In the genomic region with DNA sequence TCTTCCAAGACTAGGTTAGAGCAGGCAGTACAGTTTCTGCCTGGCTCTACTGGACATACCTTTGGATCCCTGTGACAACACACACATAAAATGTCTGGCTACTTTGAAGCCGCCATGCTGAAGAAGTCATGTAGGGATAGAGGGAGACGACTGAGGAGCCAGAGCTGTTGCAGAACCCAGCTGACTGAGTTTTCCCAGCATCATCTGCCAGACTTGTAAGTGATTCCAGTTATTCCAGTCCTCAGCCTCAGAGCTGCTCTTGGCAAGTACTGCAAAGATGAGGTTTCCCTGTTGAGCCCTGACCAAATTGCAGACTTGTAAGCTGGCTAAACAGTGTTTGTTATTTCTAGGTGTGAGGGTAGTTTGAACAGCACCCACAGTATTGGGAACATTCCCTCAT, we compare ENCODE assay signal across 18 cellular contexts. TPM values are rescaled to one million over a fixed set of nuclear protein-coding genes. Genes with fewer than 3 reads are reported as not detected.
DNase-seq lines count a peak whose midpoint lies in the region; ATAC-seq and TF ChIP-seq lines count a peak whose summit lies in the region.
"Had no signal": no experiment of that assay in that cellular context is flagged by ENCODE, and none has a peak within 500 bp of the region (broad histone marks: within the 10 kb centered on the region; RNA-seq: fewer than 3 reads in every experiment).

No MANE protein-coding gene starts in this region.

- TF ChIP-seq CTCF in gastroesophageal sphincter (IDR thresholded peaks at IDR 0.05) = no peak

- H3K4me3 ChIP-seq in GM23248 = no peak overlapping the region
- H3K4me3 ChIP-seq in gastroesophageal sphincter = no peak overlapping the region
- H3K4me3 ChIP-seq: GM12878 had no signal

- no peak for TF ChIP-seq EP300 in gastroesophageal sphincter (IDR thresholded peaks at IDR 0.05)

- H3K36me3 ChIP-seq in GM23248 (ENCODE audit: low read depth) = no peaks in the 10 kb centered on the region
- no peaks in the 10 kb centered on the region for H3K36me3 ChIP-seq in gastroesophageal sphincter

- H3F3A ChIP-seq in GM23248 (ENCODE audit: insufficient read depth) = no peaks in the 10 kb centered on the region

- WGBS in GM23248 (ENCODE audit: low coverage in 1 of 2, low lambda C conversion rate in 2 of 2, missing lambda C conversion rate in 2 of 2), 2 experiments = 16 to 23% methylated on average over 2 of the region's 2 CpGs
- WGBS in gastroesophageal sphincter (ENCODE audit: low coverage in 1 of 2), 2 donors = 70% methylated on average over 2 of the region's 2 CpGs; no CpG with 5 or more reads in 1 of the 2 donors

- TF ChIP-seq POLR2A in gastroesophageal sphincter (IDR thresholded peaks at IDR 0.05) = no peak

- no peak overlapping the region for H2AFZ ChIP-seq in GM23248

- no peaks in the 10 kb centered on the region for H3K4me1 ChIP-seq in GM23248 (ENCODE audit: insufficient read depth)
- H3K4me1 ChIP-seq in gastroesophageal sphincter = no peaks in the 10 kb centered on the region
- H3K4me1 ChIP-seq: Caco-2 had no signal

- DNase-seq in GM23248 (peak; percentile 14), myocyte (ENCODE audit: low read depth) (peak; percentile 47), stromal cell of bone marrow (ENCODE audit: low read depth) (peak; percentile 28), inferior parietal cortex (ENCODE audit: extremely low spot score) (no peak)
- DNase-seq in stimulated activated naive CD4-positive, alpha-beta T cell (lab: John Stamatoyannopoulos, UW) = no peak
- DNase-seq: Caco-2, DMS53, HCEC 1CT, Karpas-422, NCI-H187 treated with DMSO at 0.1 percent for 48 hours, NCI-H2171 treated with DMSO at 0.1 percent for 48 hours, NCI-H510A had no signal

- H3K27me3 ChIP-seq in GM23248 (replicated peaks; ENCODE audit: insufficient read depth) (no peaks in the 10 kb centered on the region), gastroesophageal sphincter (no peaks in the 10 kb centered on the region)

- H3K9me2 ChIP-seq in GM23248 (ENCODE audit: insufficient read depth) = no peaks in the 10 kb centered on the region

- H3K27ac ChIP-seq in GM23248 = no peak overlapping the region
- H3K27ac ChIP-seq in gastroesophageal sphincter = no peak overlapping the region

- H3K9me3 ChIP-seq in GM23248 (ENCODE audit: low read depth) = no peaks in the 10 kb centered on the region
- H3K9me3 ChIP-seq in gastroesophageal sphincter = no peaks in the 10 kb centered on the region
- H3K9me3 ChIP-seq: Caco-2 had no signal

- ATAC-seq in gastroesophageal sphincter (peak; percentile 75), GM19023 (IDR thresholded peaks at IDR 0.05; ENCODE audit: unreplicated experiment) (no peak), GM18519 (IDR thresholded peaks at IDR 0.05; ENCODE audit: low FRiP score, unreplicated experiment) (no peak)
- ATAC-seq: GM12878, Panc1 had no signal

- H3K4me2 ChIP-seq in GM23248 (ENCODE audit: unreplicated experiment) = no peak overlapping the region

- no peaks in the 10 kb centered on the region for H3K79me2 ChIP-seq in GM23248 (ENCODE audit: insufficient read depth)

- H3K9ac ChIP-seq in GM23248 = no peak overlapping the region

- in situ Hi-C loops in GM23248 (cut with MboI) = no loop called here

- H4K20me1 ChIP-seq in GM23248 (ENCODE audit: insufficient read depth) = no peaks in the 10 kb centered on the region

RNA-seq across cellular contexts. Expression of a gene that starts 31.5 kb away (rescaled TPM):
- not detected in 2 replicates for total RNA-seq in GM23248 (2014; rRNA removed; shearing (Covaris generic))
- not detected in 2 replicates for polyA plus RNA-seq in GM23248 (2016; fragmentation: Nextera tagmentation; extraction: Ambion mirVana)
- total RNA-seq in gastroesophageal sphincter = under 1 TPM in 1 of 4 donors, not detected in 3; 0.31 TPM
- not detected in 2 replicates for total RNA-seq in myocyte
- 0.09 TPM for polyA plus RNA-seq in myocyte (2012)
- total RNA-seq: Caco-2, GM12878 had no signal
- polyA plus RNA-seq: CD14-positive monocyte, GM12878 had no signal

Comparison
In these comparisons a context has a peak if more than half of its experiments do, and no peak if none do; other contexts are left out.
1. DNase-seq: peak in GM23248 (single experiment), myocyte (single experiment) and stromal cell of bone marrow (single experiment); none in inferior parietal cortex (single experiment) and stimulated activated naive CD4-positive, alpha-beta T cell (0 of 6).